ENCODE assay signal across 11 cellular contexts in genomic region chr7:138616085-138616484, GRCh38.
"Had no signal": no experiment of that assay in that cellular context is flagged by ENCODE, and none has a peak within 500 bp of the region (broad histone marks: within the 10 kb centered on the region; RNA-seq: fewer than 3 reads in every experiment).

No MANE protein-coding gene starts in this region.

- H3K9me3 ChIP-seq: HAP-1 had no signal

- DNase-seq: GM23248, GOT3, H7, H9, HCEC 1CT, HFFc6 had no signal

- H2AFZ ChIP-seq: GM23248, GM23338 had no signal

- H3K4me1 ChIP-seq: HAP-1 had no signal

- H3K4me2 ChIP-seq: GM23338 had no signal

- H3K4me3 ChIP-seq: GM23248, GM23338, HAP-1 had no signal

- H3K27ac ChIP-seq: GM23248 had no signal

- FAIRE-seq: H1, H54 had no signal

- H3K9ac ChIP-seq: GM23248 had no signal

- H3K36me3 ChIP-seq: HAP-1 had no signal

- ATAC-seq: GM23338, HCT116 had no signal
